Comparison of ENCODE assay signal across 12 cellular contexts in the genomic region with DNA sequence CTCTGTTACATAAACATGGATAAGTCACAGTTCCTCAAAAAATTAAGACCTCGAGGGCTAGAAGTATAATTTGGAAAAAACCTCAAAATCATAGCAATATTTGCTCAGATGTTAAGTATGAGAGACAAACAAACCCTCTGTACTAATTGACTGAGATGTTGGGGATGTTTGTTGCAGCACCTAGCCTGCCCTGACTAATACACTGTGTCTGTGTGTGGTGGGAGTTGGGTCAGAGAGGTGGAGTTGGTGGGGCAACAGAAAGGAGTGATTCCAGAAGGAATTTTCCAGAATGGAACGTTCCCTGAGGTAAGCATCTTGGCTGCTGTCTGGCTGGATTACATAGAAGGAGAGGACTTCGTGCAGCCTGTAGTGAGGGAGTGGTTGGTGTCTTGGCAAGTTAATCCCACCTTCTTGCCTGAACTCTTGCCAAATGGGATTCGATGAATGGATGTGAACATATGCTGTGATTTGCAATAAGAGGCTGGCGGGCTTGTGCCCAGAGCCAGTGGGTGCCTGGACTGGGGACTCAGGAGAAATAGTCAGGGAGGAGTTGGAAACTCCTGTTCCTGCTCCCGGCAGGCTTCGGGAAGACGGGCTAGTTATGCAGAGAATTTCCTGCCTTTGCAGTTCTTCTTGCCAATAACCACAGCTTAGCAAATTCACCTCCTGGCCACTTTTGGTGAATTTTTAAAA. TPM values are rescaled to one million over a fixed set of nuclear protein-coding genes. Genes with fewer than 3 reads are reported as not detected.
DNase-seq lines count a peak whose midpoint lies in the region; ATAC-seq and TF ChIP-seq lines count a peak whose summit lies in the region.
"Had no signal": no experiment of that assay in that cellular context is flagged by ENCODE, and none has a peak within 500 bp of the region (broad histone marks: within the 10 kb centered on the region; RNA-seq: fewer than 3 reads in every experiment).

No MANE protein-coding gene starts in this region.

- no peaks in the 10 kb centered on the region for H3K9me3 ChIP-seq in heart left ventricle
- H3K9me3 ChIP-seq: mucosa of descending colon had no signal

- H3K27ac ChIP-seq in heart left ventricle: peak overlapping the region; percentile 36 to 89 (median 74)

- POLR2A ChIA-PET in BJ (lab: Charles Lee): interaction anchor here (0.6 to 0.9 kb wide), 2 partner anchors 13 to 97 kb away, joined by 3 read pairs; no protein-coding TSS in a partner anchor

- TF ChIP-seq CTCF in BJ (IDR thresholded peaks at IDR 0.05; ENCODE audit: insufficient read depth, low read depth, low read length) (no peak), heart left ventricle (IDR thresholded peaks at IDR 0.05) (no peak)

- peak in 1 of 2 donors; percentile 11 for TF ChIP-seq POLR2A in heart left ventricle (IDR thresholded peaks at IDR 0.05)
- no peak for TF ChIP-seq POLR2A in erythroblast (IDR thresholded peaks at IDR 0.05; ENCODE audit: low read length)

- H3K4me1 ChIP-seq in heart left ventricle: peaks cover 0 to 45% (median 8%) of the 10 kb centered on the region in 12 donors

- intact Hi-C loops in heart left ventricle (cut with DNase I): loop anchor here in 3 of 10 donors (5.0 kb wide), 1 partner anchor 86 kb away; no protein-coding TSS in a partner anchor

- CTCF ChIA-PET in BJ (lab: Yijun Ruan, JAX): interaction anchor here (0.9 to 1.6 kb wide), 2 partner anchors 16 to 43 kb away, joined by 3 to 4 read pairs; no protein-coding TSS in a partner anchor

- WGBS in heart left ventricle, 4 donors: 49 to 62% (median 54%) methylated on average over 8 of the region's 8 CpGs

- H3K36me3 ChIP-seq in BJ (ENCODE audit: control insufficient read depth, insufficient read depth, low read length) (no peaks in the 10 kb centered on the region), heart left ventricle (no peaks in the 10 kb centered on the region)

- H3K27me3 ChIP-seq in BJ (ENCODE audit: control insufficient read depth, insufficient read depth, low read length) (no peaks in the 10 kb centered on the region), heart left ventricle (no peaks in the 10 kb centered on the region)

- no peak overlapping the region for H3K4me3 ChIP-seq in BJ (ENCODE audit: low read depth, low read length)
- peak overlapping the region in 10 of 12 donors; percentile 11 to 44 (median 27) for H3K4me3 ChIP-seq in heart left ventricle
- H3K4me3 ChIP-seq: mucosa of descending colon had no signal

- DNase-seq in BJ (ENCODE audit: low read depth) (peak; percentile 44), amniotic epithelial cell (ENCODE audit: low read depth) (peak; percentile 72), heart left ventricle (peak in 4 of 5 donors; percentile 41 to 59 (median 51)), pulmonary artery endothelial cell (ENCODE audit: low read depth, low spot score) (peak; percentile 41), NCI-H2029 (lab: John Stamatoyannopoulos, UW) (no peak), erythroblast (lab: John Stamatoyannopoulos, UW) (no peak)
- no peak for DNase-seq in effector CD4-positive, alpha-beta T cell
- DNase-seq: activated CD8-positive, alpha-beta T cell treated with anti-CD3 and anti-CD28 coated beads for 36 hours; CD8-positive, alpha-beta memory T cell; mucosa of descending colon; OCI-M1 had no signal

- peak; percentile 27 to 55 (median 44) for ATAC-seq in heart left ventricle
- ATAC-seq in HG03108 (IDR thresholded peaks at IDR 0.05; ENCODE audit: unreplicated experiment): no peak
- ATAC-seq: activated CD8-positive, alpha-beta T cell treated with anti-CD3 and anti-CD28 coated beads for 36 hours; mucosa of descending colon had no signal

RNA-seq across cellular contexts. Expression of gene FAM180A, which starts 9.3 kb away (rescaled TPM):
- polyA plus RNA-seq in BJ (2011; rRNA removed) (2.0 and 2.1 TPM in 2 replicates), heart left ventricle (10 to 100 TPM; 12.4 to 16.7 TPM)
- 3.1 and 3.7 TPM in 2 replicates for polyA minus RNA-seq in BJ (2011; rRNA and poly(A)+ RNA removed)
- total RNA-seq in heart left ventricle (10 to 100 TPM in 8 of 9 donors, 1 to 10 TPM in 1; 7.9 to 63.5 (median 30.3) TPM), pulmonary artery endothelial cell (not detected in 2 replicates)
- total RNA-seq: activated CD8-positive, alpha-beta T cell treated with anti-CD3 and anti-CD28 coated beads for 36 hours; CD8-positive, alpha-beta memory T cell had no signal
- polyA plus RNA-seq: CD8-positive, alpha-beta memory T cell had no signal

RNA-seq across cellular contexts. Expression of gene SLC13A4, which starts 29.9 kb away (rescaled TPM):
- polyA plus RNA-seq in BJ (2011; rRNA removed) (0.04 TPM in 2 replicates), heart left ventricle (under 1 TPM; 0.08 to 0.91 TPM)
- 0.05 TPM in 1 of 2 replicates, not detected in the other for polyA minus RNA-seq in BJ (2011; rRNA and poly(A)+ RNA removed)
- total RNA-seq in heart left ventricle (1 to 10 TPM in 2 of 9 donors, under 1 TPM in 6, not detected in 1; 0.09 to 1.5 (median 0.46) TPM), pulmonary artery endothelial cell (not detected in 2 replicates)
- total RNA-seq: activated CD8-positive, alpha-beta T cell treated with anti-CD3 and anti-CD28 coated beads for 36 hours; CD8-positive, alpha-beta memory T cell; mucosa of descending colon had no signal
- polyA plus RNA-seq: CD8-positive, alpha-beta memory T cell had no signal

Comparison
In these comparisons a context has a peak if more than half of its experiments do, and no peak if none do; other contexts are left out.
1. DNase-seq: peak in BJ (single experiment), amniotic epithelial cell (single experiment), heart left ventricle (4 of 5) and pulmonary artery endothelial cell (single experiment); none in effector CD4-positive, alpha-beta T cell (single experiment), NCI-H2029 (single experiment) and erythroblast (0 of 2).